Comparison of ENCODE assay signal across 12 cellular contexts in the genomic region with DNA sequence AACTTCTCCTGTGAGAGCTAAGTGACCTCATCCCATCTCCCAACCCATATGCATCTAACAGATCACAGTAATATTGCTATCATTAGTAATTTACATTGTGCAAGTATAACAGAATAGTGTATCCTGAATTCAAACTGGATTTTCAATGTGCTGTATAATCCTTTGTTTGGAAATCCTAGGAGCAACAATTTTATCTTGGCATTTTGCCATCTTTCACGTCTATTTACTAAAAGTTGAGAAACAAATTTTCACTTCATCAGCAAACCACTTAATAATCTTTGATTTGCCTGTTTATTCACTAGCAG. TPM values are rescaled to one million over a fixed set of nuclear protein-coding genes. Genes with fewer than 3 reads are reported as not detected.
A peak's percentile ranks its signal among the peaks of the same experiment; 100 is the strongest.
DNase-seq lines count a peak whose midpoint lies in the region; ATAC-seq and TF ChIP-seq lines count a peak whose summit lies in the region.
"Had no signal": no experiment of that assay in that cellular context is flagged by ENCODE, and none has a peak within 500 bp of the region (broad histone marks: within the 10 kb centered on the region; RNA-seq: fewer than 3 reads in every experiment).

No MANE protein-coding gene starts in this region.

- H3K4me3 ChIP-seq in endodermal cell (ENCODE audit: low read length) (peak overlapping the region; percentile 98), sigmoid colon (peak overlapping the region in 2 of 4 donors; percentile 79 to 97)

- peaks cover 50% of the 10 kb centered on the region for H3K4me1 Mint-ChIP-seq in T-helper 2 cell treated with Interferon-gamma antibody and Interleukin-4, amounts not matched to agents 5 μg/mL and 100 μg/mL, for 36 hours (ENCODE audit: low read depth)
- peaks cover 35% of the 10 kb centered on the region for H3K4me1 Mint-ChIP-seq in endodermal cell

- no peak overlapping the region for H3K9ac ChIP-seq in endodermal cell (ENCODE audit: extremely low read depth, low read length, poor library complexity, severe bottlenecking)

- H3K9me3 ChIP-seq in endodermal cell (ENCODE audit: control insufficient read depth, low read length), result no peaks in the 10 kb centered on the region
- no peaks in the 10 kb centered on the region for H3K9me3 ChIP-seq in sigmoid colon
- H3K9me3 ChIP-seq: BE2C had no signal

- no peak for ATAC-seq in GM21526 (IDR thresholded peaks at IDR 0.05; ENCODE audit: low FRiP score, unreplicated experiment)
- no peak for ATAC-seq in HG02981 (IDR thresholded peaks at IDR 0.05; ENCODE audit: unreplicated experiment)

- H3K9me3 Mint-ChIP-seq in T-helper 2 cell treated with Interferon-gamma antibody and Interleukin-4, amounts not matched to agents 5 μg/mL and 100 μg/mL, for 36 hours, result no peaks in the 10 kb centered on the region
- H3K9me3 Mint-ChIP-seq in endodermal cell, result no peaks in the 10 kb centered on the region

- peaks cover 24% of the 10 kb centered on the region for H3K36me3 Mint-ChIP-seq in T-helper 2 cell treated with Interferon-gamma antibody and Interleukin-4, amounts not matched to agents 5 μg/mL and 100 μg/mL, for 36 hours (ENCODE audit: low read depth)
- no peaks in the 10 kb centered on the region for H3K36me3 Mint-ChIP-seq in endodermal cell (ENCODE audit: low read depth)

- H3K27ac ChIP-seq in endodermal cell (ENCODE audit: low read depth, low read length) (no peak overlapping the region), sigmoid colon (peak overlapping the region; percentile 86 to 99 (median 95))

- no peaks in the 10 kb centered on the region for H3K27me3 ChIP-seq in endodermal cell (ENCODE audit: control insufficient read depth, insufficient read depth, low read length, poor library complexity, severe bottlenecking)
- no peaks in the 10 kb centered on the region for H3K27me3 ChIP-seq in sigmoid colon
- H3K27me3 ChIP-seq: BE2C had no signal

- no peak for TF ChIP-seq CTCF in endodermal cell (conservative IDR thresholded peaks at IDR 0.05)
- TF ChIP-seq CTCF in sigmoid colon (IDR thresholded peaks at IDR 0.05), result no peak

- intact Hi-C loops in sigmoid colon (cut with DNase I), result no loop called here

- H3K27ac Mint-ChIP-seq in T-helper 2 cell treated with Interferon-gamma antibody and Interleukin-4, amounts not matched to agents 5 μg/mL and 100 μg/mL, for 36 hours, result peak overlapping the region; percentile 14
- peak overlapping the region; percentile 31 for H3K27ac Mint-ChIP-seq in endodermal cell

- 68 to 71% methylated on average over 1 of the region's 1 CpG for WGBS in endodermal cell (ENCODE audit: insufficient coverage in 1 of 2, insufficient read length in 1 of 2), 2 experiments
- WGBS in sigmoid colon, 2 donors, result 6 to 25% methylated on average over 1 of the region's 1 CpG

- no peaks in the 10 kb centered on the region for H3K27me3 Mint-ChIP-seq in T-helper 2 cell treated with Interferon-gamma antibody and Interleukin-4, amounts not matched to agents 5 μg/mL and 100 μg/mL, for 36 hours (ENCODE audit: low read depth)
- no peaks in the 10 kb centered on the region for H3K27me3 Mint-ChIP-seq in endodermal cell (ENCODE audit: insufficient read depth)

- H3K36me3 ChIP-seq in endodermal cell (ENCODE audit: control insufficient read depth, insufficient read depth, low read length) (peaks cover 6% of the 10 kb centered on the region), sigmoid colon (no peaks in the 10 kb centered on the region)
- H3K36me3 ChIP-seq: BE2C had no signal

- H3K4me1 ChIP-seq in endodermal cell (ENCODE audit: control insufficient read depth, insufficient read depth, low read length) (no peaks in the 10 kb centered on the region), sigmoid colon (peaks cover 0 to 70% (median 58%) of the 10 kb centered on the region in 4 donors)

- no peak for DNase-seq in T-helper 2 cell treated with Interferon-gamma antibody and Interleukin-4, amounts not matched to agents 5 μg/mL and 100 μg/mL, for 36 hours (ENCODE audit: low spot score)
- DNase-seq in T-helper 2 cell (no peak), NCI-H226 (peak; percentile 4), endodermal cell (no peak), sigmoid colon (no peak), A172 (ENCODE audit: low spot score) (no peak)
- DNase-seq: activated CD4-positive, alpha-beta T cell treated with anti-CD3 and anti-CD28 coated beads, Interleukin-2, amount 50 U/mL, for 1 hour; BE2C; NCI-H774; stimulated activated naive CD4-positive, alpha-beta T cell had no signal

- peak overlapping the region; percentile 90 for H3K4me3 Mint-ChIP-seq in T-helper 2 cell treated with Interferon-gamma antibody and Interleukin-4, amounts not matched to agents 5 μg/mL and 100 μg/mL, for 36 hours
- H3K4me3 Mint-ChIP-seq in endodermal cell, result peak overlapping the region; percentile 85

- TF ChIP-seq POLR2A in sigmoid colon (IDR thresholded peaks at IDR 0.05), result no peak

- no peak for TF ChIP-seq EP300 in sigmoid colon (IDR thresholded peaks at IDR 0.05)

RNA-seq across cellular contexts. Expression of a gene that starts 3.8 kb away (rescaled TPM):
- total RNA-seq in endodermal cell, result 10 to 100 TPM; 70.9 to 74.1 TPM
- 71.7 TPM for polyA plus RNA-seq in endodermal cell (2013, experiment 1 of 2)
- 70.4 TPM for polyA plus RNA-seq in endodermal cell (2013, experiment 2 of 2)
- 10 to 100 TPM; 63.7 to 82.0 (median 72.5) TPM for total RNA-seq in sigmoid colon
- 10 to 100 TPM; 16.1 to 19.9 (median 16.2) TPM for polyA plus RNA-seq in sigmoid colon
- total RNA-seq in A172 (2014; rRNA removed; shearing (Covaris generic)), result 49.2 and 55.8 TPM in 2 replicates
